In genomic region chr2:128381001-128381938, GRCh38 we compare ENCODE assay signal across 1 cellular context.
TF ChIP-seq lines count a peak whose summit lies in the region.

No MANE protein-coding gene starts in this region.

TF ChIP-seq in HepG2, 621 proteins besides CTCF, POLR2A, EP300 and RAD21 (continued from another document and continues in another):
- TF ChIP-seq NPAS2 (CRISPR knock-in tag; IDR thresholded peaks at IDR 0.05; ENCODE audit: borderline replicate concordance) (no peak), ZBED4 (CRISPR knock-in tag; IDR thresholded peaks at IDR 0.05; ENCODE audit: borderline replicate concordance) (no peak), MEIS1 (CRISPR knock-in tag; IDR thresholded peaks at IDR 0.05; ENCODE audit: borderline replicate concordance) (peak; percentile 44; the same call in 1 of the 2 replicates), MYNN (CRISPR knock-in tag; IDR thresholded peaks at IDR 0.05; ENCODE audit: low read depth) (no peak; the same call in 1 of the 2 replicates), ZNF414 (CRISPR knock-in tag; IDR thresholded peaks at IDR 0.05) (0 out of 2 replicates have a peak, but pooled peaks have one; percentile 32), HOMEZ (CRISPR knock-in tag; IDR thresholded peaks at IDR 0.05; ENCODE audit: low read depth) (peak; percentile 68), ZC3H13 (CRISPR knock-in tag; IDR thresholded peaks at IDR 0.05) (no peak), TRIM22 (IDR thresholded peaks at IDR 0.05) (no peak), ZBTB25 (CRISPR knock-in tag; IDR thresholded peaks at IDR 0.05) (no peak), TBX3 (IDR thresholded peaks at IDR 0.05; ENCODE audit: borderline replicate concordance) (no peak), HMGA1 (CRISPR knock-in tag; conservative IDR thresholded peaks at IDR 0.05) (no peak), LBX2 (CRISPR knock-in tag; IDR thresholded peaks at IDR 0.05; ENCODE audit: borderline replicate concordance) (no peak), ZNF589 (CRISPR knock-in tag; conservative IDR thresholded peaks at IDR 0.05) (no peak), CC2D1A (CRISPR knock-in tag; IDR thresholded peaks at IDR 0.05) (no peak), ZHX1 (CRISPR knock-in tag; IDR thresholded peaks at IDR 0.05; ENCODE audit: low read depth) (no peak), SALL1 (CRISPR knock-in tag; IDR thresholded peaks at IDR 0.05) (peak; percentile 74; the same call in 1 of the 2 replicates), ZNF235 (CRISPR knock-in tag; IDR thresholded peaks at IDR 0.05; ENCODE audit: borderline replicate concordance) (no peak), TBP (CRISPR knock-in tag; IDR thresholded peaks at IDR 0.05) (no peak), ZNF136 (CRISPR knock-in tag; IDR thresholded peaks at IDR 0.05; ENCODE audit: low read depth) (no peak), PRDM4 (CRISPR knock-in tag; IDR thresholded peaks at IDR 0.05; ENCODE audit: borderline replicate concordance) (no peak), ZNF552 (CRISPR knock-in tag; IDR thresholded peaks at IDR 0.05; ENCODE audit: borderline replicate concordance) (no peak), ZBTB46 (CRISPR knock-in tag; IDR thresholded peaks at IDR 0.05; ENCODE audit: borderline replicate concordance) (no peak), TEAD3 (CRISPR knock-in tag; optimal IDR thresholded peaks at IDR 0.05; ENCODE audit: borderline replicate concordance) (peak; percentile 97), AFF4 (CRISPR knock-in tag; IDR thresholded peaks at IDR 0.05) (no peak), ZNF784 (CRISPR knock-in tag; IDR thresholded peaks at IDR 0.05; ENCODE audit: borderline replicate concordance) (no peak), PCBP1 (IDR thresholded peaks at IDR 0.05; ENCODE audit: borderline replicate concordance, low read depth, low read length) (no peak), ZFP82 (CRISPR knock-in tag; IDR thresholded peaks at IDR 0.05; ENCODE audit: borderline replicate concordance) (0 out of 2 replicates have a peak, but pooled peaks have one; percentile 34), GPBP1L1 (CRISPR knock-in tag; IDR thresholded peaks at IDR 0.05) (no peak), FOXK2 (IDR thresholded peaks at IDR 0.05) (no peak), CCDC6 (CRISPR knock-in tag; IDR thresholded peaks at IDR 0.05) (no peak)
